Comparison of ENCODE assay signal across 18 cellular contexts in the genomic region with DNA sequence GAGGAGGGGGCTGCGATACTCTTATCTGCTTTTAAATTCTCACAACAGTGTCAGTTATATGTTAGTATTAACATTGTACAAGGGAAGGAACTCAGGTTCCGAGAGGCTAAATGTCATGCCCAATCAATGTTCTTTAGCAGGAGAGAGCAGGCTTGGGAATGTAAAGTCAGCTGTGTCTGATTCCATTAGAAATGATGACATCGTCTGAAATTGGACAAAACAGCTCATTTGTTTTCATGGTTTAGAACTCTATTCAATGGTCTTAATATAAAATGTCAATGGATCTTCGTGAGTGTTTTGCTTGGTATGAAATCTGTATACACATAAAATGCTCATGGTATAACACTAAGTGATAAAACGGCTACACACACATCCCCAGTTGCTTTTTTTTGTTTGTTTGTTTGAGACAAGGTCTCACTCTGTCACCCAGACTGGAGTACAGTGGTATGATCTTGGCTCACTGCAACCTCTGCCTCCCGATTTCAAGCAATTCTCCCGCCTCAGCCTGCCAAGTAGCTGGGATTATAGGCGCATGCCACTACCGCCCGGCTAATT.
"Had no signal": no experiment of that assay in that cellular context is flagged by ENCODE, and none has a peak within 500 bp of the region (broad histone marks: within the 10 kb centered on the region; RNA-seq: fewer than 3 reads in every experiment).

No MANE protein-coding gene starts in this region.

- H3K4me1 ChIP-seq: heart right ventricle, parathyroid adenoma, psoas muscle, stomach, transverse colon had no signal

- H3K9ac ChIP-seq: parathyroid adenoma had no signal

- H3K27ac ChIP-seq: dorsolateral prefrontal cortex, heart right ventricle, parathyroid adenoma, psoas muscle, skin epidermis, stomach, thoracic aorta, transverse colon had no signal

- H2AFZ ChIP-seq: parathyroid adenoma had no signal

- DNase-seq: cortex of kidney; dorsolateral prefrontal cortex; effector CD8-positive, alpha-beta T cell; heart right ventricle; hypothalamus; kidney glomerular epithelial cell; mesendoderm; naive thymus-derived CD4-positive, alpha-beta T cell; nephron progenitor cell; psoas muscle; retina; stimulated activated naive CD4-positive, alpha-beta T cell; stomach; substantia nigra; transverse colon had no signal

- H3K4me3 ChIP-seq: dorsolateral prefrontal cortex, heart right ventricle, psoas muscle, skin epidermis, stomach, thoracic aorta, transverse colon had no signal

- H3K36me3 ChIP-seq: heart right ventricle, stomach, thoracic aorta, transverse colon had no signal

- H3K9me3 ChIP-seq: heart right ventricle, psoas muscle, stomach, thoracic aorta, transverse colon had no signal

- H3K27me3 ChIP-seq: stomach, transverse colon had no signal

- H3K79me2 ChIP-seq: parathyroid adenoma had no signal
